Comparison of ENCODE assay signal across 27 cellular contexts in the genomic region with DNA sequence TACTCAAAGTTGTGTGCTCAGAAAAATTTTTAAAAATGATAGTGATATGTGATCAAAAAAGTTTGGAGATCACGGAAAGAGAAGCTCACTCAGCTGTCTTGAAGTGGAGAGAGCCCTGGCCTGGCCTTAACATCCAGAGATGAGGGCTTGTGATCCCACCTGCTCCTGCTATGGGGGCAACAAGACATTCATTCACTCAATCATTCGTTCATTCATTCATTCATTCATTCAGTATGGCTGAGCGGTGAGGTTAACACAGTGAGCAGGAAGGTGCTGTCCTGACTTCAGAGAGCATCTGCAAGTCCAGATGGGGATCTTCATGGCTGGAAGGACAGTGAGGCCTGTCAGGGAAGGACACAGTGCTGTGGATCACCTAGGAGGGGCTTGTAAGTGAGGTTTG. TPM values are rescaled to one million over a fixed set of nuclear protein-coding genes. Genes with fewer than 3 reads are reported as not detected.
DNase-seq lines count a peak whose midpoint lies in the region; ATAC-seq, FAIRE-seq and TF ChIP-seq lines count a peak whose summit lies in the region.
"Had no signal": no experiment of that assay in that cellular context is flagged by ENCODE, and none has a peak within 500 bp of the region (broad histone marks: within the 10 kb centered on the region; RNA-seq: fewer than 3 reads in every experiment).

No MANE protein-coding gene starts in this region.

- H3K27me3 ChIP-seq in DND-41 (ENCODE audit: insufficient read depth, low read length, poor library complexity) = no peaks in the 10 kb centered on the region
- H3K27me3 ChIP-seq in OCI-LY3 (ENCODE audit: low read depth, low read length) = no peaks in the 10 kb centered on the region
- H3K27me3 ChIP-seq in K562 (ENCODE audit: control insufficient read depth in 2 of 2, insufficient read depth in 2 of 2, low read length in 2 of 2) = no peaks in the 10 kb centered on the region
- no peaks in the 10 kb centered on the region for H3K27me3 ChIP-seq in neutrophil
- H3K27me3 ChIP-seq: BLaER1 had no signal

- POLR2A ChIA-PET in K562 (lab: Yijun Ruan, JAX) = no interaction called here

- no TSS peak for BruUV-seq in K562 (replicated peaks; lab: Mats Ljungman, UMichigan)

- no peak overlapping the region for H3K27ac Mint-ChIP-seq in T-helper 2 cell treated with Interferon-gamma antibody and Interleukin-4, amounts not matched to agents 5 μg/mL and 100 μg/mL, for 36 hours
- H3K27ac Mint-ChIP-seq: CD4-positive, alpha-beta T cell had no signal

- in situ Hi-C loops in K562 (cut with MboI) = no loop called here

- H3K36me3 ChIP-seq in DND-41 (ENCODE audit: insufficient read depth, low read length) (no peaks in the 10 kb centered on the region), OCI-LY3 (replicated peaks; ENCODE audit: low read depth, low read length) (no peaks in the 10 kb centered on the region), K562 (ENCODE audit: control insufficient read depth, insufficient read depth, low read length) (no peaks in the 10 kb centered on the region), neutrophil (no peaks in the 10 kb centered on the region)
- H3K36me3 ChIP-seq: BLaER1 had no signal

- H3K9ac ChIP-seq in DND-41 (ENCODE audit: low read depth, low read length) (no peak overlapping the region), OCI-LY3 (ENCODE audit: low read length) (peak overlapping the region; percentile 62; the same call in 1 of the 2 replicates), K562 (ENCODE audit: insufficient read depth in 1 of 2, low read depth in 2 of 2, low read length in 2 of 2) (no peak overlapping the region)
- H3K9ac ChIP-seq: BLaER1 had no signal

- peaks cover 8% of the 10 kb centered on the region for H3K4me1 Mint-ChIP-seq in T-helper 2 cell treated with Interferon-gamma antibody and Interleukin-4, amounts not matched to agents 5 μg/mL and 100 μg/mL, for 36 hours (ENCODE audit: low read depth)

- 61% methylated on average over 3 of the region's 3 CpGs for WGBS in K562 (ENCODE audit: insufficient coverage, low coverage, missing lambda C conversion rate)

- no peaks in the 10 kb centered on the region for H3K36me3 Mint-ChIP-seq in T-helper 2 cell treated with Interferon-gamma antibody and Interleukin-4, amounts not matched to agents 5 μg/mL and 100 μg/mL, for 36 hours (ENCODE audit: low read depth)

- no peaks in the 10 kb centered on the region for H3K9me3 Mint-ChIP-seq in T-helper 2 cell treated with Interferon-gamma antibody and Interleukin-4, amounts not matched to agents 5 μg/mL and 100 μg/mL, for 36 hours
- H3K9me3 Mint-ChIP-seq: CD4-positive, alpha-beta T cell had no signal

- no peaks in the 10 kb centered on the region for H3K27me3 Mint-ChIP-seq in T-helper 2 cell treated with Interferon-gamma antibody and Interleukin-4, amounts not matched to agents 5 μg/mL and 100 μg/mL, for 36 hours (ENCODE audit: low read depth)
- H3K27me3 Mint-ChIP-seq: CD4-positive, alpha-beta T cell had no signal

- no peak for DNase-seq in DND-41
- DNase-seq in K562 (ENCODE audit: extremely low read depth in 1 of 4, low spot score in 3 of 4) = no peak
- DNase-seq in Right ventricle myocardium inferior (ENCODE audit: missing footprints) = no peak
- no peak for DNase-seq in T-helper 2 cell treated with Interferon-gamma antibody and Interleukin-4, amounts not matched to agents 5 μg/mL and 100 μg/mL, for 36 hours (ENCODE audit: low spot score)
- DNase-seq: CD4-positive, alpha-beta T cell; DMS53; GDM1; HCEC 1CT; Kasumi-1; NCI-H1105; NCI-H1436 treated with DMSO at 0.1 percent for 48 hours; NCI-H187 treated with DMSO at 0.1 percent for 48 hours; NCI-H2107; NCI-H446 treated with DMSO at 0.1 percent for 48 hours; NCI-H526; NCI-H82; NK-92 treated with Interleukin-12 subunit alpha and Interleukin-12 subunit beta, amount 100 ng/mL, for 24 hours; PC-9; RPMI8226; SHP77 had no signal

- H3K79me2 ChIP-seq in DND-41 (ENCODE audit: insufficient read depth, low read length) (0 out of 2 replicates have a peak, but pooled peaks cover 4% of the 10 kb centered on the region), OCI-LY3 (ENCODE audit: low read length) (no peaks in the 10 kb centered on the region), K562 (ENCODE audit: control insufficient read depth, insufficient read depth, low read length) (no peaks in the 10 kb centered on the region)

- no peak for FAIRE-seq in K562 (lab: Jason Lieb, UNC)
- FAIRE-seq: A204.1, GM12891, H1 had no signal

- H4K20me1 ChIP-seq in DND-41 (ENCODE audit: insufficient read depth, low read length) (no peaks in the 10 kb centered on the region), OCI-LY3 (ENCODE audit: insufficient read depth, low read length) (no peaks in the 10 kb centered on the region), K562 (replicated peaks; ENCODE audit: control insufficient read depth, insufficient read depth, low read length) (no peaks in the 10 kb centered on the region)

- no peak for ATAC-seq in DND-41 (ENCODE audit: insufficient read depth, low read depth)
- ATAC-seq in K562 = no peak
- ATAC-seq in HG02610 (IDR thresholded peaks at IDR 0.05; ENCODE audit: unreplicated experiment) = no peak
- no peak for ATAC-seq in Right ventricle myocardium inferior

- TF ChIP-seq CTCF in DND-41 (IDR thresholded peaks at IDR 0.05; ENCODE audit: borderline replicate concordance, extremely low read depth, low read length, poor library complexity, severe bottlenecking) = no peak
- no peak for TF ChIP-seq CTCF in OCI-LY3 (IDR thresholded peaks at IDR 0.05; ENCODE audit: low read depth, low read length)
- no peak for TF ChIP-seq CTCF in K562 (IDR thresholded peaks at IDR 0.05 in 2 of 3, conservative IDR thresholded peaks at IDR 0.05 in 1 of 3; ENCODE audit: insufficient read depth in 2 of 3, low read depth in 1 of 3, low read length in 3 of 3)
- no peak for TF ChIP-seq CTCF in neutrophil (IDR thresholded peaks at IDR 0.05)

- H3K4me3 ChIP-seq in DND-41 (ENCODE audit: low read depth in 1 of 2, low read length in 2 of 2) (no peak overlapping the region), OCI-LY3 (ENCODE audit: low read length) (no peak overlapping the region; the same call in 1 of the 2 replicates), K562 (no peak overlapping the region), neutrophil (ENCODE audit: low read depth in 1 of 2, low read length in 1 of 2) (no peak overlapping the region)
- H3K4me3 ChIP-seq: BLaER1, PC-9 had no signal

- CTCF ChIA-PET in K562 (lab: Yijun Ruan, JAX; ENCODE audit: low intra/inter-chr PET ratio) = no interaction called here

- H3K9me1 ChIP-seq in K562 (ENCODE audit: control insufficient read depth, insufficient read depth, low read length) = no peaks in the 10 kb centered on the region

- H2AFZ ChIP-seq in DND-41 (ENCODE audit: low read depth, low read length) (no peak overlapping the region), OCI-LY3 (ENCODE audit: low read depth, low read length) (no peak overlapping the region), K562 (ENCODE audit: low read depth, low read length) (no peak overlapping the region)
- H2AFZ ChIP-seq: PC-9 had no signal

- H3K9me3 ChIP-seq in DND-41 (ENCODE audit: insufficient read depth, low read length, severe bottlenecking) = no peaks in the 10 kb centered on the region
- no peaks in the 10 kb centered on the region for H3K9me3 ChIP-seq in OCI-LY3 (ENCODE audit: insufficient read depth, low read length)
- H3K9me3 ChIP-seq in K562 (replicated peaks; ENCODE audit: control insufficient read depth, insufficient read depth, low read depth, low read length) = no peaks in the 10 kb centered on the region
- H3K9me3 ChIP-seq in neutrophil = no peaks in the 10 kb centered on the region
- H3K9me3 ChIP-seq: BLaER1 had no signal

- TF ChIP-seq RAD21 in K562 (CRISPR knock-in tag; conservative IDR thresholded peaks at IDR 0.05 in 1 of 2, IDR thresholded peaks at IDR 0.05 in 1 of 2) = no peak

- H3K27ac ChIP-seq in DND-41 (ENCODE audit: low read length) = peak overlapping the region; percentile 19; the same call in 1 of the 2 replicates
- H3K27ac ChIP-seq in OCI-LY3 (ENCODE audit: low read length) = peak overlapping the region; percentile 91; the same call in 1 of the 2 replicates
- no peak overlapping the region for H3K27ac ChIP-seq in K562 (ENCODE audit: extremely low read depth, low read depth, low read length)
- H3K27ac ChIP-seq in neutrophil = peak overlapping the region; percentile 83
- H3K27ac ChIP-seq: BLaER1, PC-9 had no signal

- intact Hi-C loops in K562 (cut with micrococcal nuclease) (no loop called here), Right ventricle myocardium inferior (cut with DNase I) (no loop called here)

- no peak for TF ChIP-seq EP300 in K562 (IDR thresholded peaks at IDR 0.05; ENCODE audit: low read length)

- H3K4me2 ChIP-seq in DND-41 (ENCODE audit: insufficient read depth, low read length) (no peak overlapping the region), OCI-LY3 (ENCODE audit: low read length) (peak overlapping the region; percentile 90), K562 (ENCODE audit: insufficient read depth, low read length) (no peak overlapping the region)
- H3K4me2 ChIP-seq: BLaER1, PC-9 had no signal

- TF ChIP-seq POLR2A in K562 (conservative IDR thresholded peaks at IDR 0.05) = no peak

- no peak overlapping the region for H3K4me3 Mint-ChIP-seq in T-helper 2 cell treated with Interferon-gamma antibody and Interleukin-4, amounts not matched to agents 5 μg/mL and 100 μg/mL, for 36 hours
- H3K4me3 Mint-ChIP-seq: CD4-positive, alpha-beta T cell had no signal

- H3K4me1 ChIP-seq in DND-41 (ENCODE audit: insufficient read depth, low read length) (peaks cover 32% of the 10 kb centered on the region), OCI-LY3 (ENCODE audit: low read length) (peaks cover 43% of the 10 kb centered on the region), K562 (replicated peaks in 1 of 2; ENCODE audit: control insufficient read depth in 2 of 2, insufficient read depth in 2 of 2, low read length in 2 of 2) (peaks cover 13 to 14% of the 10 kb centered on the region in 2 experiments), neutrophil (ENCODE audit: control insufficient read depth in 1 of 2, insufficient read depth in 1 of 2, low read depth in 1 of 2, low read length in 1 of 2) (peaks cover 53 to 73% of the 10 kb centered on the region in 2 experiments)

RNA-seq across cellular contexts. Expression of gene WDR25, which starts 59.2 kb away (rescaled TPM):
- total RNA-seq in K562 (2011; cell fraction: chromatin; rRNA removed; ENCODE audit: low replicate concordance) = 10.4 and 15.9 TPM in 2 replicates
- total RNA-seq in K562 (2011; cell fraction: nucleolus; rRNA removed) = 11.0 and 11.7 TPM in 2 replicates
- 8.4 and 11.8 TPM in 2 replicates for total RNA-seq in K562 (2011; cell fraction: nucleoplasm; rRNA removed)
- 11.2 TPM in 2 replicates for total RNA-seq in K562 (2014; rRNA removed)
- total RNA-seq in K562 (2014; rRNA removed; fragmentation: Illumina TruSeq; extraction: Trizol) = 4.1 and 4.2 TPM in 2 replicates
- total RNA-seq in K562 (2015; rRNA removed; fragmentation: Illumina TruSeq; extraction: Trizol) = 6.3 and 6.7 TPM in 2 replicates
- total RNA-seq in K562 (2021) = 8.0 and 8.4 TPM in 2 replicates
- polyA plus RNA-seq in K562 (2011; rRNA removed) = 6.3 and 7.0 TPM in 2 replicates
- polyA plus RNA-seq in K562 (2011; cell fraction: cytosol; rRNA removed) = 8.2 and 14.0 TPM in 2 replicates
- polyA plus RNA-seq in K562 (2011; cell fraction: nucleus; rRNA removed) = 4.9 and 5.8 TPM in 2 replicates
- 5.4 and 13.7 TPM in 2 replicates for polyA plus RNA-seq in K562 (2012)
- polyA plus RNA-seq in K562 (2014; fragmentation: Illumina TruSeq; extraction: Trizol) = 7.6 and 7.7 TPM in 2 replicates
- 1 to 10 TPM in 1 of 2 experiments, under 1 TPM in 1; 0.42 to 1.2 TPM for polyA plus RNA-seq in K562 (2014; fragmentation: Nextera tagmentation; extraction: Ambion mirVana)
- polyA plus RNA-seq in K562 (2014; rRNA removed) = 7.8 and 8.9 TPM in 2 replicates
- polyA minus RNA-seq in K562 (2011; rRNA and poly(A)+ RNA removed) = 5.4 and 6.8 TPM in 2 replicates
- polyA minus RNA-seq in K562 (2011; cell fraction: cytosol; rRNA and poly(A)+ RNA removed) = 3.7 and 4.5 TPM in 2 replicates
- polyA minus RNA-seq in K562 (2011; cell fraction: nucleus; rRNA and poly(A)+ RNA removed) = 7.9 and 11.1 TPM in 2 replicates
- 4.6 TPM for total RNA-seq in Right ventricle myocardium inferior
